1 cellular context compared by ENCODE assay signal in genomic region chr11:35945137-35945518, GRCh38.
TF ChIP-seq lines count a peak whose summit lies in the region.

No MANE protein-coding gene starts in this region.

TF ChIP-seq in IMR-90, 13 proteins besides CTCF, POLR2A, EP300 and RAD21:
- no peak for TF ChIP-seq RCOR1 (IDR thresholded peaks at IDR 0.05; ENCODE audit: insufficient replicate concordance, low read length)
- no peak for TF ChIP-seq MXI1 (IDR thresholded peaks at IDR 0.05; ENCODE audit: borderline replicate concordance, low read depth, low read length)
- TF ChIP-seq USF2 (IDR thresholded peaks at IDR 0.05; ENCODE audit: low read depth, low read length) = no peak
- TF ChIP-seq MAFK (IDR thresholded peaks at IDR 0.05; ENCODE audit: low read depth, low read length) = no peak
- no peak for TF ChIP-seq MAZ (IDR thresholded peaks at IDR 0.05; ENCODE audit: borderline replicate concordance, low read depth, low read length)
- TF ChIP-seq CHD1 (IDR thresholded peaks at IDR 0.05; ENCODE audit: low read depth, low read length) = no peak
- no peak for TF ChIP-seq FOS (IDR thresholded peaks at IDR 0.05; ENCODE audit: low read depth, low read length)
- TF ChIP-seq BHLHE40 (IDR thresholded peaks at IDR 0.05; ENCODE audit: low read depth, low read length) = no peak
- no peak for TF ChIP-seq NFE2L2 (IDR thresholded peaks at IDR 0.05; ENCODE audit: low read depth, low read length)
- no peak for TF ChIP-seq RFX5 (IDR thresholded peaks at IDR 0.05; ENCODE audit: low read depth, low read length)
- TF ChIP-seq SMC3 (IDR thresholded peaks at IDR 0.05; ENCODE audit: low read depth, low read length) = no peak
- TF ChIP-seq, protein P1, sequence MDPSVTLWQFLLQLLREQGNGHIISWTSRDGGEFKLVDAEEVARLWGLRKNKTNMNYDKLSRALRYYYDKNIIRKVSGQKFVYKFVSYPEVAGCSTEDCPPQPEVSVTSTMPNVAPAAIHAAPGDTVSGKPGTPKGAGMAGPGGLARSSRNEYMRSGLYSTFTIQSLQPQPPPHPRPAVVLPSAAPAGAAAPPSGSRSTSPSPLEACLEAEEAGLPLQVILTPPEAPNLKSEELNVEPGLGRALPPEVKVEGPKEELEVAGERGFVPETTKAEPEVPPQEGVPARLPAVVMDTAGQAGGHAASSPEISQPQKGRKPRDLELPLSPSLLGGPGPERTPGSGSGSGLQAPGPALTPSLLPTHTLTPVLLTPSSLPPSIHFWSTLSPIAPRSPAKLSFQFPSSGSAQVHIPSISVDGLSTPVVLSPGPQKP (IDR thresholded peaks at IDR 0.05; ENCODE audit: borderline replicate concordance, low read depth, low read length) = no peak
- no peak for TF ChIP-seq CEBPB (IDR thresholded peaks at IDR 0.05; ENCODE audit: low read depth, low read length)
